Comparison of ENCODE assay signal across 30 cellular contexts in genomic region chr7:8413600-8413999, GRCh38. TPM values are rescaled to one million over a fixed set of nuclear protein-coding genes. Genes with fewer than 3 reads are reported as not detected.
"Had no signal": no experiment of that assay in that cellular context is flagged by ENCODE, and none has a peak within 500 bp of the region (broad histone marks: within the 10 kb centered on the region; RNA-seq: fewer than 3 reads in every experiment).

No MANE protein-coding gene starts in this region.

- H3K4me1 ChIP-seq: adrenal gland, colonic mucosa had no signal

- H3K27ac ChIP-seq: adrenal gland, colonic mucosa, SK-N-MC, VCaP had no signal

- DNase-seq: activated CD4-positive, alpha-beta memory T cell treated with anti-CD3 and anti-CD28 coated beads, Interleukin-2, amount 10 ng/mL, durations not matched to agents 7 days and 5 days; activated CD4-positive, alpha-beta T cell treated with anti-CD3 and anti-CD28 coated beads for 36 hours; activated CD4-positive, alpha-beta T cell treated with anti-CD3 and anti-CD28 coated beads, Interleukin-2, amount 50 U/mL, for 1 hour; activated CD4-positive, CD25-positive, alpha-beta regulatory T cell; activated naive CD4-positive, alpha-beta T cell treated with anti-CD3 and anti-CD28 coated beads, Interleukin-2, amount 50 U/mL, for 16 hours; activated naive CD8-positive, alpha-beta T cell treated with anti-CD3 and anti-CD28 coated beads, Interleukin-2, amount 10 ng/mL, durations not matched to agents 7 days and 5 days; activated T-cell treated with anti-CD3 and anti-CD28 coated beads, Interleukin-2, amount 50 U/mL, for 72 hours; adrenal gland; anterior cingulate cortex; colonic mucosa; dermis blood vessel endothelial cell; NCI-H1092 treated with DMSO at 0.1 percent for 48 hours; NCI-H1417 treated with DMSO at 0.1 percent for 48 hours; NCI-H1694 treated with DMSO at 0.1 percent for 48 hours; NCI-H2029 treated with DMSO at 0.1 percent for 48 hours; NCI-H345; NCI-H510A; NCI-H526 treated with DMSO at 0.1 percent for 48 hours; OCI-M1; RPMI8226; T-cell; T-helper 2 cell; T1000 had no signal

- H3K36me3 ChIP-seq: adrenal gland, colonic mucosa had no signal

- H3K27me3 ChIP-seq: adrenal gland, colonic mucosa had no signal

- H3K9me3 ChIP-seq: adrenal gland, colonic mucosa had no signal

- H3K4me3 ChIP-seq: adrenal gland, colonic mucosa, SK-N-MC had no signal

- ATAC-seq: activated CD4-positive, alpha-beta T cell treated with anti-CD3 and anti-CD28 coated beads for 36 hours; activated T-cell treated with anti-CD3 and anti-CD28 coated beads, Interleukin-2, amount 50 U/mL, for 72 hours; Panc1; Right ventricle myocardium inferior; T-cell had no signal

RNA-seq across cellular contexts. Expression of gene NXPH1, which starts 19.8 kb away (rescaled TPM):
- total RNA-seq: activated CD4-positive, alpha-beta memory T cell treated with anti-CD3 and anti-CD28 coated beads, Interleukin-2, amount 10 ng/mL, durations not matched to agents 7 days and 5 days; activated CD4-positive, alpha-beta T cell treated with anti-CD3 and anti-CD28 coated beads for 36 hours; activated CD8-positive, alpha-beta memory T cell treated with anti-CD3 and anti-CD28 coated beads for 36 hours; activated naive CD8-positive, alpha-beta T cell treated with anti-CD3 and anti-CD28 coated beads, Interleukin-2, amount 10 ng/mL, durations not matched to agents 7 days and 5 days; activated T-cell treated with anti-CD3 and anti-CD28 coated beads, Interleukin-2, amount 50 U/mL, for 72 hours; cardiac septum; dermis blood vessel endothelial cell; M059J; Right ventricle myocardium inferior; T-cell had no signal
